15 cellular contexts compared by ENCODE assay signal in the genomic region with DNA sequence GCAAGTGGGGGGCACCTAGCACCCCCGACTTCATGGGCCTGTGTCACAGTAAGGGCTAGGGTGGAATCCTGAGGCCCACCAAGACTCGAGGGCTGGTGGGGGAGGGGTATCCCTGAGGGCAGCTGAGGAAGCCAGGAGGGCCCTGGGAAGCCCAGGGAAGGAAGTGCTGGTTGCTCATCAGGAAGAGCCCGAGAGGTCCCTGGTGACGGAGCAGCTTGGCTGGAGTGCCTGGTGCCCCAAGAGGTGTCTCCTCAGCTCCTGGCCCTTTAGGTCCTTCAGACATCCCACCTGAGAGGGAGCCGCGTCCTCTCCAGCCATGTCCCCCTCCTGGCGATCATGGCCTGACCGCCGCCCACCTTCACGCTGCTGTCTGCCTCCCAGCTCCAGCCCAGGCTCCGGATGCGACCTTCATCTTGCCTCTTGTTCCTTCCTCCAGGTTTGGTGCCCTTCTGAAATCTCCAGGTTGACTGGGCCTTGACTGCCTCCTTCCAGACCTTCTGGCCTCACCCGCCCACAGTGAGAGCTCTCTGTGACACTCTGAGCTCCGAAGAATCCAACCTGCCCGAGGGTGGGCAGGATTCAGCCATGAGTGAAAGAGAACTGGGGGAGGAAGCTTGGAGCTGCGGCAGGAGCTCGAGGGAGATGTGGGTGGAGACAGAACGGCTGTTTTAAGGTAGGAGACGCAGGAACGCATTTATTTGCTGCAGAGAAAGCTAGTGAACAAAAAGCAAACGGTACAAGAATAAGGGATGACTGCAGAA. TPM values are rescaled to one million over a fixed set of nuclear protein-coding genes. Genes with fewer than 3 reads are reported as not detected.
DNase-seq lines count a peak whose midpoint lies in the region; ATAC-seq, FAIRE-seq and TF ChIP-seq lines count a peak whose summit lies in the region.
"Had no signal": no experiment of that assay in that cellular context is flagged by ENCODE, and none has a peak within 500 bp of the region (broad histone marks: within the 10 kb centered on the region; RNA-seq: fewer than 3 reads in every experiment).

No MANE protein-coding gene starts in this region.

- H3K79me2 ChIP-seq in astrocyte (ENCODE audit: insufficient read depth, low read length) = no peaks in the 10 kb centered on the region

- H3K27ac Mint-ChIP-seq in activated CD4-positive, alpha-beta T cell treated with anti-CD3 and anti-CD28 coated beads for 36 hours = peak overlapping the region; percentile 84
- peak overlapping the region; percentile 18 for H3K27ac Mint-ChIP-seq in Caco-2 (ENCODE audit: unreplicated experiment)
- peak overlapping the region; percentile 30 for H3K27ac Mint-ChIP-seq in astrocyte (ENCODE audit: unreplicated experiment)
- peak overlapping the region; percentile 43 to 79 (median 72) for H3K27ac Mint-ChIP-seq in nephron

- H3K4me3 Mint-ChIP-seq in activated CD4-positive, alpha-beta T cell treated with anti-CD3 and anti-CD28 coated beads for 36 hours = peak overlapping the region; percentile 31
- no peak overlapping the region for H3K4me3 Mint-ChIP-seq in Caco-2 (ENCODE audit: unreplicated experiment)
- no peak overlapping the region for H3K4me3 Mint-ChIP-seq in astrocyte (ENCODE audit: unreplicated experiment)
- peak overlapping the region in 2 of 3 experiments; percentile 7 to 71 for H3K4me3 Mint-ChIP-seq in nephron

- intact Hi-C loops in activated CD4-positive, alpha-beta T cell treated with anti-CD3 and anti-CD28 coated beads for 36 hours (cut with DNase I, micrococcal nuclease) = loop anchor here (5.0 kb wide), 2 partner anchors 40 to 50 kb away; partner anchors contain the start of gene SEMA4C (in 1 of the 2)
- intact Hi-C loops in Caco-2 (cut with micrococcal nuclease; ENCODE audit: unreplicated experiment) = no loop called here

- peaks cover 12% of the 10 kb centered on the region for H3K9me3 Mint-ChIP-seq in activated CD4-positive, alpha-beta T cell treated with anti-CD3 and anti-CD28 coated beads for 36 hours (ENCODE audit: low read depth)
- H3K9me3 Mint-ChIP-seq in Caco-2 (ENCODE audit: unreplicated experiment) = no peaks in the 10 kb centered on the region
- H3K9me3 Mint-ChIP-seq in astrocyte (ENCODE audit: unreplicated experiment) = peaks cover 39% of the 10 kb centered on the region
- no peaks in the 10 kb centered on the region for H3K9me3 Mint-ChIP-seq in nephron

- no TSS peak for BruUV-seq in Caco-2 (replicated peaks; lab: Mats Ljungman, UMichigan)

- no peak for TF ChIP-seq CTCF in Caco-2 (IDR thresholded peaks at IDR 0.05; ENCODE audit: insufficient read depth in 1 of 2, low read depth in 1 of 2, low read length in 1 of 2, severe bottlenecking in 1 of 2, unreplicated experiment in 1 of 2)
- TF ChIP-seq CTCF in astrocyte (IDR thresholded peaks at IDR 0.05; ENCODE audit: insufficient read depth, low read depth, low read length) = no peak
- TF ChIP-seq CTCF in nephron (IDR thresholded peaks at IDR 0.05; ENCODE audit: unreplicated experiment in 3 of 3) = no peak

- POLR2A ChIA-PET in activated CD4-positive, alpha-beta T cell treated with anti-CD3 and anti-CD28 coated beads for 36 hours (lab: Charles Lee) = interaction anchor here (0.5 to 1.2 kb wide), 3 partner anchors 12 to 1314 kb away, joined by 3 to 6 read pairs (median 3); no protein-coding TSS in a partner anchor
- POLR2A ChIA-PET in Caco-2 (lab: Charles Lee) = no interaction called here

- ATAC-seq in activated CD4-positive, alpha-beta T cell treated with anti-CD3 and anti-CD28 coated beads for 36 hours = no peak
- no peak for ATAC-seq in GM18873 (IDR thresholded peaks at IDR 0.05; ENCODE audit: low FRiP score, unreplicated experiment)

- H3K4me3 ChIP-seq in Caco-2 (ENCODE audit: low read depth, low read length) (no peak overlapping the region), astrocyte (ENCODE audit: insufficient read depth, low read depth, low read length) (no peak overlapping the region)
- H3K4me3 ChIP-seq: cardiac muscle cell, PC-9 had no signal

- H3K9me3 ChIP-seq in Caco-2 = no peaks in the 10 kb centered on the region
- H3K9me3 ChIP-seq in astrocyte (ENCODE audit: insufficient read depth, low read depth, low read length) = peaks cover 12% of the 10 kb centered on the region

- DNase-seq in activated CD4-positive, alpha-beta T cell treated with anti-CD3 and anti-CD28 coated beads for 36 hours = no peak
- no peak for DNase-seq in activated CD4-positive, alpha-beta T cell treated with anti-CD3 and anti-CD28 coated beads for 4 hours
- DNase-seq in Caco-2 (no peak), astrocyte (ENCODE audit: low read depth) (no peak), DMS79 treated with DMSO at 0.1 percent for 48 hours (lab: John Stamatoyannopoulos, UW) (no peak), NCI-H2107 treated with DMSO at 0.1 percent for 48 hours (lab: John Stamatoyannopoulos, UW; ENCODE audit: unreplicated experiment) (no peak)
- DNase-seq: COR-L47, kidney glomerular epithelial cell, NCI-H1048, NCI-H446, PC-9 had no signal

- peaks cover 15% of the 10 kb centered on the region for H3K36me3 Mint-ChIP-seq in activated CD4-positive, alpha-beta T cell treated with anti-CD3 and anti-CD28 coated beads for 36 hours (ENCODE audit: low read depth)
- H3K36me3 Mint-ChIP-seq in Caco-2 (ENCODE audit: insufficient read depth, unreplicated experiment) (no peaks in the 10 kb centered on the region), astrocyte (ENCODE audit: low read depth, unreplicated experiment) (peaks cover 24% of the 10 kb centered on the region), nephron (ENCODE audit: low read depth) (no peaks in the 10 kb centered on the region)

- CTCF ChIA-PET in activated CD4-positive, alpha-beta T cell treated with anti-CD3 and anti-CD28 coated beads for 36 hours (lab: Charles Lee) = interaction anchor here (0.6 to 1.2 kb wide), 4 partner anchors 21 to 1048 kb away, joined by 3 read pairs; no protein-coding TSS in a partner anchor
- CTCF ChIA-PET in Caco-2 (lab: Charles Lee) = interaction anchor here (0.8 kb wide), 1 partner anchor 44 kb away, joined by 3 read pairs; no protein-coding TSS in a partner anchor

- no peaks in the 10 kb centered on the region for H3K4me1 ChIP-seq in Caco-2
- peaks cover under 1% of the 10 kb centered on the region for H3K4me1 ChIP-seq in astrocyte (ENCODE audit: insufficient read depth, low read length)

- no peak overlapping the region for H3K9ac ChIP-seq in astrocyte (ENCODE audit: low read length)

- H3K4me1 Mint-ChIP-seq in activated CD4-positive, alpha-beta T cell treated with anti-CD3 and anti-CD28 coated beads for 36 hours = peaks cover 54% of the 10 kb centered on the region
- H3K4me1 Mint-ChIP-seq in Caco-2 (ENCODE audit: low read depth, unreplicated experiment) = peaks cover 19% of the 10 kb centered on the region
- H3K4me1 Mint-ChIP-seq in astrocyte (ENCODE audit: low read depth, unreplicated experiment) = no peaks in the 10 kb centered on the region
- H3K4me1 Mint-ChIP-seq in nephron = peaks cover 49% of the 10 kb centered on the region

- no peak for FAIRE-seq in astrocyte (lab: Jason Lieb, UNC)
- FAIRE-seq: A204.1 had no signal

- H3K27me3 ChIP-seq in Caco-2 (replicated peaks; ENCODE audit: control insufficient read depth, insufficient read depth, low read length) (no peaks in the 10 kb centered on the region), astrocyte (ENCODE audit: insufficient read depth, low read length) (peaks cover 2% of the 10 kb centered on the region)
- H3K27me3 ChIP-seq: cardiac muscle cell had no signal

- no peak overlapping the region for H3K27ac ChIP-seq in astrocyte (ENCODE audit: low read depth, low read length)
- H3K27ac ChIP-seq: cardiac muscle cell, PC-9 had no signal

- no peaks in the 10 kb centered on the region for H4K20me1 ChIP-seq in astrocyte (ENCODE audit: insufficient read depth, low read length)

- no peak overlapping the region for H2AFZ ChIP-seq in astrocyte (ENCODE audit: low read depth, low read length)
- H2AFZ ChIP-seq: PC-9 had no signal

- H3K4me2 ChIP-seq in astrocyte (ENCODE audit: low read length) = no peak overlapping the region
- H3K4me2 ChIP-seq: PC-9 had no signal

- no peaks in the 10 kb centered on the region for H3K36me3 ChIP-seq in Caco-2 (ENCODE audit: control insufficient read depth, insufficient read depth, low read length)
- no peaks in the 10 kb centered on the region for H3K36me3 ChIP-seq in astrocyte (ENCODE audit: insufficient read depth, low read length)
- H3K36me3 ChIP-seq: cardiac muscle cell had no signal

- no peaks in the 10 kb centered on the region for H3K27me3 Mint-ChIP-seq in activated CD4-positive, alpha-beta T cell treated with anti-CD3 and anti-CD28 coated beads for 36 hours
- H3K27me3 Mint-ChIP-seq in Caco-2 (ENCODE audit: insufficient read depth, unreplicated experiment) (no peaks in the 10 kb centered on the region), astrocyte (ENCODE audit: low read depth, unreplicated experiment) (peaks cover 45% of the 10 kb centered on the region), nephron (ENCODE audit: low read depth) (peaks cover 7% of the 10 kb centered on the region)

RNA-seq across cellular contexts. Expression of gene SEMA4C, which starts 42.7 kb away (rescaled TPM):
- total RNA-seq in activated CD4-positive, alpha-beta T cell treated with anti-CD3 and anti-CD28 coated beads for 36 hours = 1 to 10 TPM; 7.5 to 9.6 TPM
- 29.9 and 31.4 TPM in 2 replicates for total RNA-seq in Caco-2 (2022)
- 30.7 and 32.8 TPM in 2 replicates for total RNA-seq in astrocyte

RNA-seq across cellular contexts. Expression of gene ANKRD39, which starts 54.7 kb away (rescaled TPM):
- total RNA-seq in activated CD4-positive, alpha-beta T cell treated with anti-CD3 and anti-CD28 coated beads for 36 hours = 10 to 100 TPM; 23.0 to 23.6 TPM
- total RNA-seq in Caco-2 (2022) = 19.3 and 21.6 TPM in 2 replicates
- 11.9 and 13.7 TPM in 2 replicates for total RNA-seq in astrocyte

Comparison
In these comparisons a context has a peak if more than half of its experiments do, and no peak if none do; other contexts are left out.
1. H3K27ac Mint-ChIP-seq: peak in every context shown above with its lines; median percentile 84 in activated CD4-positive, alpha-beta T cell treated with anti-CD3 and anti-CD28 coated beads for 36 hours; 72 in nephron; 30 in astrocyte; 18 in Caco-2.
2. H3K4me3 Mint-ChIP-seq: peak in activated CD4-positive, alpha-beta T cell treated with anti-CD3 and anti-CD28 coated beads for 36 hours (single experiment) and nephron (2 of 3); none in Caco-2 (single experiment) and astrocyte (single experiment).